ENCODE assay signal across 1 cellular context in the genomic region with DNA sequence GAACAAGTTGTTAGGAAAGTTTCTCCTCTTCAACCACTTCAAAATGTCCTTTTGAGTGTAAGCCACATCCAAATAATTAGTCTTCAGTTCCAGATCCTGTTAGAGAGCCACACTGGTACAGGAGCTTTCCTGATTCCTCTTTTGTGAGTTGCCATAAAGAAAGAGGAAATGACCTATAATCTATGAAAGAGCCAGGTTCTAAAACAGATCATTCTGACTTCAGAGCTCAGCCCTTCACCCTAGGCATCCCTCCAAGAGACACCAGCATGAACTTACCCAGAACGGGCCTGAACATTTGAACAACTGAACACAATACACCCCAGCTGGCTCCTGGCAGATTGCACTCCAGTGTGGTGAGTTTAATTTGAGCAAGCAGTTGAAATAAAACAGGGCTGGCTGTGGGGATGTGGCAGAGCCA.
TF ChIP-seq lines count a peak whose summit lies in the region.

No MANE protein-coding gene starts in this region.

TF ChIP-seq in GM12878, 131 proteins besides CTCF, POLR2A, EP300 and RAD21 (continued from another document):
- TF ChIP-seq, protein P1, sequence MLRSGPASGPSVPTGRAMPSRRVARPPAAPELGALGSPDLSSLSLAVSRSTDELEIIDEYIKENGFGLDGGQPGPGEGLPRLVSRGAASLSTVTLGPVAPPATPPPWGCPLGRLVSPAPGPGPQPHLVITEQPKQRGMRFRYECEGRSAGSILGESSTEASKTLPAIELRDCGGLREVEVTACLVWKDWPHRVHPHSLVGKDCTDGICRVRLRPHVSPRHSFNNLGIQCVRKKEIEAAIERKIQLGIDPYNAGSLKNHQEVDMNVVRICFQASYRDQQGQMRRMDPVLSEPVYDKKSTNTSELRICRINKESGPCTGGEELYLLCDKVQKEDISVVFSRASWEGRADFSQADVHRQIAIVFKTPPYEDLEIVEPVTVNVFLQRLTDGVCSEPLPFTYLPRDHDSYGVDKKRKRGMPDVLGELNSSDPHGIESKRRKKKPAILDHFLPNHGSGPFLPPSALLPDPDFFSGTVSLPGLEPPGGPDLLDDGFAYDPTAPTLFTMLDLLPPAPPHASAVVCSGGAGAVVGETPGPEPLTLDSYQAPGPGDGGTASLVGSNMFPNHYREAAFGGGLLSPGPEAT (IDR thresholded peaks at IDR 0.05; ENCODE audit: low read depth) = peak; percentile 43; the same call in 1 of the 2 replicates
- TF ChIP-seq, protein P2, sequence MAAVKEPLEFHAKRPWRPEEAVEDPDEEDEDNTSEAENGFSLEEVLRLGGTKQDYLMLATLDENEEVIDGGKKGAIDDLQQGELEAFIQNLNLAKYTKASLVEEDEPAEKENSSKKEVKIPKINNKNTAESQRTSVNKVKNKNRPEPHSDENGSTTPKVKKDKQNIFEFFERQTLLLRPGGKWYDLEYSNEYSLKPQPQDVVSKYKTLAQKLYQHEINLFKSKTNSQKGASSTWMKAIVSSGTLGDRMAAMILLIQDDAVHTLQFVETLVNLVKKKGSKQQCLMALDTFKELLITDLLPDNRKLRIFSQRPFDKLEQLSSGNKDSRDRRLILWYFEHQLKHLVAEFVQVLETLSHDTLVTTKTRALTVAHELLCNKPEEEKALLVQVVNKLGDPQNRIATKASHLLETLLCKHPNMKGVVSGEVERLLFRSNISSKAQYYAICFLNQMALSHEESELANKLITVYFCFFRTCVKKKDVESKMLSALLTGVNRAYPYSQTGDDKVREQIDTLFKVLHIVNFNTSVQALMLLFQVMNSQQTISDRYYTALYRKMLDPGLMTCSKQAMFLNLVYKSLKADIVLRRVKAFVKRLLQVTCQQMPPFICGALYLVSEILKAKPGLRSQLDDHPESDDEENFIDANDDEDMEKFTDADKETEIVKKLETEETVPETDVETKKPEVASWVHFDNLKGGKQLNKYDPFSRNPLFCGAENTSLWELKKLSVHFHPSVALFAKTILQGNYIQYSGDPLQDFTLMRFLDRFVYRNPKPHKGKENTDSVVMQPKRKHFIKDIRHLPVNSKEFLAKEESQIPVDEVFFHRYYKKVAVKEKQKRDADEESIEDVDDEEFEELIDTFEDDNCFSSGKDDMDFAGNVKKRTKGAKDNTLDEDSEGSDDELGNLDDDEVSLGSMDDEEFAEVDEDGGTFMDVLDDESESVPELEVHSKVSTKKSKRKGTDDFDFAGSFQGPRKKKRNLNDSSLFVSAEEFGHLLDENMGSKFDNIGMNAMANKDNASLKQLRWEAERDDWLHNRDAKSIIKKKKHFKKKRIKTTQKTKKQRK (IDR thresholded peaks at IDR 0.05; ENCODE audit: low read depth, low read length) = no peak
- TF ChIP-seq, protein P3, sequence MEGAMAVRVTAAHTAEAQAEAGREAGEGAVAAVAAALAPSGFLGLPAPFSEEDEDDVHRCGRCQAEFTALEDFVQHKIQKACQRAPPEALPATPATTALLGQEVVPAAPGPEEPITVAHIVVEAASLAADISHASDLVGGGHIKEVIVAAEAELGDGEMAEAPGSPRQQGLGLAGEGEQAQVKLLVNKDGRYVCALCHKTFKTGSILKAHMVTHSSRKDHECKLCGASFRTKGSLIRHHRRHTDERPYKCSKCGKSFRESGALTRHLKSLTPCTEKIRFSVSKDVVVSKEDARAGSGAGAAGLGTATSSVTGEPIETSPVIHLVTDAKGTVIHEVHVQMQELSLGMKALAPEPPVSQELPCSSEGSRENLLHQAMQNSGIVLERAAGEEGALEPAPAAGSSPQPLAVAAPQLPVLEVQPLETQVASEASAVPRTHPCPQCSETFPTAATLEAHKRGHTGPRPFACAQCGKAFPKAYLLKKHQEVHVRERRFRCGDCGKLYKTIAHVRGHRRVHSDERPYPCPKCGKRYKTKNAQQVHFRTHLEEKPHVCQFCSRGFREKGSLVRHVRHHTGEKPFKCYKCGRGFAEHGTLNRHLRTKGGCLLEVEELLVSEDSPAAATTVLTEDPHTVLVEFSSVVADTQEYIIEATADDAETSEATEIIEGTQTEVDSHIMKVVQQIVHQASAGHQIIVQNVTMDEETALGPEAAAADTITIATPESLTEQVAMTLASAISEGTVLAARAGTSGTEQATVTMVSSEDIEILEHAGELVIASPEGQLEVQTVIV (IDR thresholded peaks at IDR 0.05; ENCODE audit: borderline replicate concordance, partially characterized antibody) = no peak
- no peak for TF ChIP-seq TCF7 (IDR thresholded peaks at IDR 0.05; ENCODE audit: borderline replicate concordance)
- TF ChIP-seq ZNF687 (IDR thresholded peaks at IDR 0.05) = no peak
- TF ChIP-seq NFIC (IDR thresholded peaks at IDR 0.05; ENCODE audit: low read depth, low read length) = peak; percentile 37; the same call in 1 of the 2 replicates
- no peak for TF ChIP-seq FOXM1 (IDR thresholded peaks at IDR 0.05; ENCODE audit: low read depth, low read length)
- no peak for TF ChIP-seq MYC (IDR thresholded peaks at IDR 0.05; ENCODE audit: insufficient read depth, insufficient read length, insufficient replicate concordance, low read length, severe bottlenecking)
- TF ChIP-seq E2F4 (IDR thresholded peaks at IDR 0.05; ENCODE audit: low read depth, low read length) = no peak
- peak; percentile 27; the same call in 1 of the 2 replicates for TF ChIP-seq BCL11A (IDR thresholded peaks at IDR 0.05; ENCODE audit: low read depth, low read length)
- TF ChIP-seq BRCA1 (IDR thresholded peaks at IDR 0.05; ENCODE audit: low read depth, low read length) = no peak
- TF ChIP-seq, protein P4, sequence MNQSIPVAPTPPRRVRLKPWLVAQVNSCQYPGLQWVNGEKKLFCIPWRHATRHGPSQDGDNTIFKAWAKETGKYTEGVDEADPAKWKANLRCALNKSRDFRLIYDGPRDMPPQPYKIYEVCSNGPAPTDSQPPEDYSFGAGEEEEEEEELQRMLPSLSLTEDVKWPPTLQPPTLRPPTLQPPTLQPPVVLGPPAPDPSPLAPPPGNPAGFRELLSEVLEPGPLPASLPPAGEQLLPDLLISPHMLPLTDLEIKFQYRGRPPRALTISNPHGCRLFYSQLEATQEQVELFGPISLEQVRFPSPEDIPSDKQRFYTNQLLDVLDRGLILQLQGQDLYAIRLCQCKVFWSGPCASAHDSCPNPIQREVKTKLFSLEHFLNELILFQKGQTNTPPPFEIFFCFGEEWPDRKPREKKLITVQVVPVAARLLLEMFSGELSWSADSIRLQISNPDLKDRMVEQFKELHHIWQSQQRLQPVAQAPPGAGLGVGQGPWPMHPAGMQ (IDR thresholded peaks at IDR 0.05; ENCODE audit: borderline replicate concordance) = no peak
- peak; percentile 30; the same call in 1 of the 2 replicates for TF ChIP-seq CREB1 (IDR thresholded peaks at IDR 0.05; ENCODE audit: low read depth)
- no peak for TF ChIP-seq CHD4 (IDR thresholded peaks at IDR 0.05)
- TF ChIP-seq IKZF2 (IDR thresholded peaks at IDR 0.05) = peak; percentile 79 to 81
- TF ChIP-seq SPI1 (IDR thresholded peaks at IDR 0.05; ENCODE audit: borderline replicate concordance, insufficient read depth, low read depth, low read length) = peak; percentile 88
- no peak for TF ChIP-seq TCF3 (IDR thresholded peaks at IDR 0.05; ENCODE audit: borderline replicate concordance, insufficient read depth, low read depth, low read length)
- TF ChIP-seq YBX1 (IDR thresholded peaks at IDR 0.05) = no peak
- peak; percentile 51; the same call in 1 of the 2 replicates for TF ChIP-seq RUNX3 (IDR thresholded peaks at IDR 0.05; ENCODE audit: low read length)
- TF ChIP-seq BMI1 (IDR thresholded peaks at IDR 0.05; ENCODE audit: borderline replicate concordance) = no peak
- peak; percentile 65; the same call in 1 of the 2 replicates for TF ChIP-seq EED (IDR thresholded peaks at IDR 0.05; ENCODE audit: low read depth)
- TF ChIP-seq PAX8 (IDR thresholded peaks at IDR 0.05) = no peak
TF ChIP-seq in GM12878: peak in this region for 10.
